In genomic region chr3:74847093-74847492, GRCh38 we compare ENCODE assay signal across 8 cellular contexts.
"Had no signal": no experiment of that assay in that cellular context is flagged by ENCODE, and none has a peak within 500 bp of the region (broad histone marks: within the 10 kb centered on the region; RNA-seq: fewer than 3 reads in every experiment).

No MANE protein-coding gene starts in this region.

- DNase-seq: H9, HCEC 1CT, KBM-7 had no signal

- H3K4me3 ChIP-seq: GM23338 had no signal

- H3K9me3 Mint-ChIP-seq: GM23338, H9 had no signal

- H3K9ac ChIP-seq: KMS-11 had no signal

- H3K27ac ChIP-seq: HL-60, KMS-11 had no signal

- H3K4me2 ChIP-seq: GM23338, KMS-11 had no signal

- H3K4me3 Mint-ChIP-seq: GM23338, H9 had no signal

- H3K27ac Mint-ChIP-seq: GM23338, H9 had no signal

- ATAC-seq: GM23338 had no signal

- H2AFZ ChIP-seq: GM23338 had no signal

- FAIRE-seq: H1, H54 had no signal
